Comparison of ENCODE assay signal across 8 cellular contexts in genomic region chr22:37260939-37261338, GRCh38. TPM values are rescaled to one million over a fixed set of nuclear protein-coding genes. Genes with fewer than 3 reads are reported as not detected.
DNase-seq lines count a peak whose midpoint lies in the region; ATAC-seq, FAIRE-seq and TF ChIP-seq lines count a peak whose summit lies in the region.

No MANE protein-coding gene starts in this region.

- H3K4me1 ChIP-seq in astrocyte (ENCODE audit: insufficient read depth, low read length) = no peaks in the 10 kb centered on the region

- H3K79me2 ChIP-seq in SU-DHL-6 (ENCODE audit: insufficient read depth, low read length) = no peaks in the 10 kb centered on the region
- H3K79me2 ChIP-seq in astrocyte (ENCODE audit: insufficient read depth, low read length) = no peaks in the 10 kb centered on the region

- no peak overlapping the region for H3K9ac ChIP-seq in SU-DHL-6 (ENCODE audit: low read length)
- H3K9ac ChIP-seq in astrocyte (ENCODE audit: low read length) = no peak overlapping the region

- H4K20me1 ChIP-seq in SU-DHL-6 (ENCODE audit: low read depth, low read length) = no peaks in the 10 kb centered on the region
- H4K20me1 ChIP-seq in astrocyte (ENCODE audit: insufficient read depth, low read length) = no peaks in the 10 kb centered on the region

- peak; percentile 77 for DNase-seq in ELF-1 (ENCODE audit: low read depth, low spot score)
- no peak for DNase-seq in Jurkat, Clone E6-1 (ENCODE audit: low read depth, low spot score)
- peak; percentile 14 for DNase-seq in astrocyte (ENCODE audit: low read depth)
- peak; percentile 42 for DNase-seq in inferior parietal cortex (ENCODE audit: extremely low spot score)
- DNase-seq in stimulated activated CD4-positive, alpha-beta T cell treated with anti-CD3 and anti-CD28 coated beads, Interleukin-2, amount 100 ng/mL, for 4 hours (ENCODE audit: low read depth) = peak; percentile 50

- no peaks in the 10 kb centered on the region for H3K36me3 Mint-ChIP-seq in astrocyte (ENCODE audit: low read depth, unreplicated experiment)

- peak; percentile 89 for TF ChIP-seq CTCF in SU-DHL-6 (IDR thresholded peaks at IDR 0.05; ENCODE audit: insufficient read depth, low read length, poor library complexity, severe bottlenecking)
- TF ChIP-seq CTCF in astrocyte (IDR thresholded peaks at IDR 0.05; ENCODE audit: insufficient read depth, low read depth, low read length) = peak; percentile 79

- no peaks in the 10 kb centered on the region for H3K4me1 Mint-ChIP-seq in astrocyte (ENCODE audit: low read depth, unreplicated experiment)

- no peak overlapping the region for H3K4me3 Mint-ChIP-seq in astrocyte (ENCODE audit: unreplicated experiment)

- H3K9me3 Mint-ChIP-seq in astrocyte (ENCODE audit: unreplicated experiment) = peaks cover 19% of the 10 kb centered on the region

- no peaks in the 10 kb centered on the region for H3F3A ChIP-seq in SU-DHL-6 (ENCODE audit: insufficient read depth)

- H3K9me3 ChIP-seq in SU-DHL-6 (ENCODE audit: insufficient read depth, low read length) (peaks cover 8% of the 10 kb centered on the region; the same call in 1 of the 2 replicates), astrocyte (ENCODE audit: insufficient read depth, low read depth, low read length) (peaks cover 15% of the 10 kb centered on the region)

- no peak for ATAC-seq in GM21381 (IDR thresholded peaks at IDR 0.05; ENCODE audit: unreplicated experiment)
- no peak for ATAC-seq in GM19467 (IDR thresholded peaks at IDR 0.05; ENCODE audit: unreplicated experiment)

- H3K4me2 ChIP-seq in SU-DHL-6 (ENCODE audit: low read depth, low read length, poor library complexity, severe bottlenecking) (peak overlapping the region; percentile 17), astrocyte (ENCODE audit: low read length) (no peak overlapping the region)

- H3K4me3 ChIP-seq in Jurkat, Clone E6-1 (ENCODE audit: low read length) = peak overlapping the region; percentile 18
- H3K4me3 ChIP-seq in SU-DHL-6 (ENCODE audit: insufficient read depth, low read length, poor library complexity, severe bottlenecking) (no peak overlapping the region), astrocyte (ENCODE audit: insufficient read depth, low read depth, low read length) (no peak overlapping the region)

- no peak overlapping the region for H3K27ac Mint-ChIP-seq in astrocyte (ENCODE audit: unreplicated experiment)

- peaks cover 43% of the 10 kb centered on the region for H3K27me3 Mint-ChIP-seq in astrocyte (ENCODE audit: low read depth, unreplicated experiment)

- H3K9me2 ChIP-seq in SU-DHL-6 (replicated peaks; ENCODE audit: insufficient read depth, low read length) = no peaks in the 10 kb centered on the region

- H3K36me3 ChIP-seq in SU-DHL-6 (ENCODE audit: low read length) = no peaks in the 10 kb centered on the region; the same call in 1 of the 2 replicates
- no peaks in the 10 kb centered on the region for H3K36me3 ChIP-seq in astrocyte (ENCODE audit: insufficient read depth, low read length)

- H3K27me3 ChIP-seq in SU-DHL-6 (ENCODE audit: low read length) (no peaks in the 10 kb centered on the region), astrocyte (ENCODE audit: insufficient read depth, low read length) (no peaks in the 10 kb centered on the region)

- H3K27ac ChIP-seq in SU-DHL-6 (ENCODE audit: low read depth, low read length) = no peak overlapping the region
- no peak overlapping the region for H3K27ac ChIP-seq in astrocyte (ENCODE audit: low read depth, low read length)

- H2AFZ ChIP-seq in SU-DHL-6 (ENCODE audit: low read depth, low read length, severe bottlenecking) = no peak overlapping the region
- no peak overlapping the region for H2AFZ ChIP-seq in astrocyte (ENCODE audit: low read depth, low read length)

- FAIRE-seq in astrocyte (lab: Jason Lieb, UNC) = no peak

RNA-seq across cellular contexts. Expression of gene RAC2, which starts 16.9 kb away (rescaled TPM):
- 314 TPM for polyA plus RNA-seq in Jurkat, Clone E6-1 (2012; ENCODE audit: insufficient read depth, insufficient read length)
- total RNA-seq in astrocyte = 0.61 and 0.65 TPM in 2 replicates

RNA-seq across cellular contexts. Expression of gene CYTH4, which starts 21.4 kb away (rescaled TPM):
- polyA plus RNA-seq in Jurkat, Clone E6-1 (2012; ENCODE audit: insufficient read depth, insufficient read length) = 1.7 TPM
- not detected in 2 replicates for total RNA-seq in astrocyte

RNA-seq across cellular contexts. Expression of gene SSTR3, which starts 48.7 kb away (rescaled TPM):
- polyA plus RNA-seq in Jurkat, Clone E6-1 (2012; ENCODE audit: insufficient read depth, insufficient read length) = not detected
- 0.07 TPM in 1 of 2 replicates, not detected in the other for total RNA-seq in astrocyte
